Comparison of ENCODE assay signal across 20 cellular contexts in the genomic region with DNA sequence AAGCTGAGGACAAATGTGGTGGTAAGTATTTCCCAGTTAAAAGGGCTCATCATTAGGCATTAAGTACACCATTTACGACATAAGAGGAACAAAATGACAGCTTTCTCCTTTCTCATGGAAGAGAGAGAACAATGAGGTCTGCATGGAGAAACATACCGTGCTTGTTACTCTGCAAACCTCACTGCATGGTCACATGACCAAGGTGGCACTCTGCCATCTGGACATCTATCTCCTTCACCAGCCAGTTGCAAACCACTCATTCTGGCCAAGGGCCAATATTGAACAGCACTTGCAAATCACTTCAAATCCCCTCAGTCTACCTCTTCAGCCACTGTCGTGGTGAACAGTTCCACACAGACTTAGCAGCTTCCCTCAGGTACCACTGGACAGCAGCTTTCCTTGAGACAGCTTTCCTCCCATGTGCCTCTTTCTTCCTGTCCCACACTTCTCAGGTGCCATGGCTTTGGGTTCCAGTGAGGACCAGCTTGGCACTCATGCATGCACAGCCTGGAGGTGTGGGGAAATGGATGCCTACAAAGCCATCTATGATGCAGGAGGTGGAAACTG. TPM values are rescaled to one million over a fixed set of nuclear protein-coding genes. Genes with fewer than 3 reads are reported as not detected.
A peak's percentile ranks its signal among the peaks of the same experiment; 100 is the strongest.
DNase-seq lines count a peak whose midpoint lies in the region; ATAC-seq and TF ChIP-seq lines count a peak whose summit lies in the region.
"Had no signal": no experiment of that assay in that cellular context is flagged by ENCODE, and none has a peak within 500 bp of the region (broad histone marks: within the 10 kb centered on the region; RNA-seq: fewer than 3 reads in every experiment).

No MANE protein-coding gene starts in this region.

- no peaks in the 10 kb centered on the region for H3K9me3 ChIP-seq in neural progenitor cell (ENCODE audit: low read depth)
- H3K9me3 ChIP-seq: BLaER1, gastrocnemius medialis had no signal

- H3K79me2 ChIP-seq in neural progenitor cell (ENCODE audit: low read depth) = no peaks in the 10 kb centered on the region

- peaks cover 2% of the 10 kb centered on the region for H3K27me3 Mint-ChIP-seq in activated CD8-positive, alpha-beta memory T cell treated with anti-CD3 and anti-CD28 coated beads, Interleukin-2, amount 10 ng/mL, durations not matched to agents 7 days and 5 days
- H3K27me3 Mint-ChIP-seq in neural progenitor cell (ENCODE audit: insufficient read depth, low read depth) = peaks cover 4% of the 10 kb centered on the region

- H3K9ac ChIP-seq in neural progenitor cell = no peak overlapping the region
- H3K9ac ChIP-seq: BLaER1 had no signal

- no peak overlapping the region for H3K4me3 ChIP-seq in fibroblast of the aortic adventitia (ENCODE audit: low read depth, low read length)
- no peak overlapping the region for H3K4me3 ChIP-seq in neural progenitor cell
- H3K4me3 ChIP-seq: BLaER1, gastrocnemius medialis, smooth muscle cell had no signal

- CTCF ChIA-PET in activated CD8-positive, alpha-beta memory T cell treated with anti-CD3 and anti-CD28 coated beads, Interleukin-2, amount 10 ng/mL, durations not matched to agents 7 days and 5 days (lab: Charles Lee) = interaction anchor here (0.7 kb wide), 1 partner anchor 726 kb away, joined by 3 read pairs; no protein-coding TSS in a partner anchor

- no peaks in the 10 kb centered on the region for H3F3A ChIP-seq in neural progenitor cell (ENCODE audit: low read depth)

- no peak overlapping the region for H3K4me3 Mint-ChIP-seq in activated CD8-positive, alpha-beta memory T cell treated with anti-CD3 and anti-CD28 coated beads, Interleukin-2, amount 10 ng/mL, durations not matched to agents 7 days and 5 days
- H3K4me3 Mint-ChIP-seq in neural progenitor cell = no peak overlapping the region

- H3K27ac Mint-ChIP-seq in activated CD8-positive, alpha-beta memory T cell treated with anti-CD3 and anti-CD28 coated beads, Interleukin-2, amount 10 ng/mL, durations not matched to agents 7 days and 5 days = no peak overlapping the region
- no peak overlapping the region for H3K27ac Mint-ChIP-seq in neural progenitor cell

- no peaks in the 10 kb centered on the region for H3K27me3 ChIP-seq in neural progenitor cell
- H3K27me3 ChIP-seq: BLaER1, gastrocnemius medialis had no signal

- H4K20me1 ChIP-seq in neural progenitor cell (ENCODE audit: low read depth) = no peaks in the 10 kb centered on the region
- H4K20me1 ChIP-seq: BLaER1 had no signal

- DNase-seq in DMS 273 (lab: John Stamatoyannopoulos, UW; ENCODE audit: unreplicated experiment) (peak; percentile 46), DMS 273 treated with DMSO at 0.1 percent for 48 hours (lab: John Stamatoyannopoulos, UW) (no peak), NCI-H1105 (lab: John Stamatoyannopoulos, UW) (peak; percentile 84), NCI-H774 (lab: John Stamatoyannopoulos, UW) (peak; percentile 31), fibroblast of the aortic adventitia (ENCODE audit: low read depth) (peak; percentile 53), neural progenitor cell (ENCODE audit: low spot score) (no peak)
- no peak for DNase-seq in activated CD8-positive, alpha-beta memory T cell treated with anti-CD3 and anti-CD28 coated beads, Interleukin-2, amount 10 ng/mL, durations not matched to agents 7 days and 5 days
- DNase-seq: activated CD4-positive, alpha-beta T cell treated with anti-CD3 and anti-CD28 coated beads for 1 hour; aorta; gastrocnemius medialis; left ventricle myocardium superior; Right ventricle myocardium superior; trophoblast cell had no signal

- H3K27ac ChIP-seq in neural progenitor cell = no peak overlapping the region
- H3K27ac ChIP-seq: 22Rv1, BLaER1, gastrocnemius medialis had no signal

- H3K36me3 Mint-ChIP-seq in activated CD8-positive, alpha-beta memory T cell treated with anti-CD3 and anti-CD28 coated beads, Interleukin-2, amount 10 ng/mL, durations not matched to agents 7 days and 5 days = no peaks in the 10 kb centered on the region
- no peaks in the 10 kb centered on the region for H3K36me3 Mint-ChIP-seq in neural progenitor cell

- no peak for ATAC-seq in activated CD8-positive, alpha-beta memory T cell treated with anti-CD3 and anti-CD28 coated beads, Interleukin-2, amount 10 ng/mL, durations not matched to agents 7 days and 5 days
- ATAC-seq in GM18909 (IDR thresholded peaks at IDR 0.05; ENCODE audit: poor library complexity, unreplicated experiment) = no peak
- ATAC-seq: gastrocnemius medialis, left ventricle myocardium superior had no signal

- no peaks in the 10 kb centered on the region for H3K9me3 Mint-ChIP-seq in activated CD8-positive, alpha-beta memory T cell treated with anti-CD3 and anti-CD28 coated beads, Interleukin-2, amount 10 ng/mL, durations not matched to agents 7 days and 5 days (ENCODE audit: low read depth)
- H3K9me3 Mint-ChIP-seq in neural progenitor cell = no peaks in the 10 kb centered on the region

- no peaks in the 10 kb centered on the region for H3K36me3 ChIP-seq in neural progenitor cell
- H3K36me3 ChIP-seq: BLaER1, gastrocnemius medialis had no signal

- no peak overlapping the region for H3K4me2 ChIP-seq in neural progenitor cell
- H3K4me2 ChIP-seq: BLaER1, smooth muscle cell had no signal

- TF ChIP-seq CTCF in fibroblast of the aortic adventitia (IDR thresholded peaks at IDR 0.05; ENCODE audit: insufficient read depth, low read length) = no peak
- no peak for TF ChIP-seq CTCF in neural progenitor cell (IDR thresholded peaks at IDR 0.05)

- H3K4me1 ChIP-seq in neural progenitor cell = no peaks in the 10 kb centered on the region
- H3K4me1 ChIP-seq: BLaER1 had no signal

- H2AFZ ChIP-seq in neural progenitor cell (replicated peaks) = no peak overlapping the region

- peaks cover 6% of the 10 kb centered on the region for H3K4me1 Mint-ChIP-seq in activated CD8-positive, alpha-beta memory T cell treated with anti-CD3 and anti-CD28 coated beads, Interleukin-2, amount 10 ng/mL, durations not matched to agents 7 days and 5 days
- H3K4me1 Mint-ChIP-seq in neural progenitor cell = no peaks in the 10 kb centered on the region

RNA-seq across cellular contexts. Expression of a gene that starts 29.5 kb away (rescaled TPM):
- 138 and 203 TPM in 2 replicates for total RNA-seq in fibroblast of the aortic adventitia (ENCODE audit: low replicate concordance)
- 100 to 1,000 TPM; 106 to 115 TPM for total RNA-seq in activated CD8-positive, alpha-beta memory T cell treated with anti-CD3 and anti-CD28 coated beads, Interleukin-2, amount 10 ng/mL, durations not matched to agents 7 days and 5 days
- 0.12 and 0.49 TPM in 2 replicates for total RNA-seq in neural progenitor cell (ENCODE audit: low replicate concordance)
- total RNA-seq: osteocyte had no signal

RNA-seq across cellular contexts. Expression of a gene that starts 48.5 kb away (rescaled TPM):
- total RNA-seq in fibroblast of the aortic adventitia (ENCODE audit: low replicate concordance) (not detected in 2 replicates), neural progenitor cell (ENCODE audit: low replicate concordance) (not detected in 2 replicates)
- total RNA-seq in activated CD8-positive, alpha-beta memory T cell treated with anti-CD3 and anti-CD28 coated beads, Interleukin-2, amount 10 ng/mL, durations not matched to agents 7 days and 5 days = not detected
- total RNA-seq: chondrocyte, Daoy, gastrocnemius medialis, left ventricle myocardium superior, osteocyte, Right ventricle myocardium superior, smooth muscle cell had no signal

Comparison
In these comparisons a context has a peak if more than half of its experiments do, and no peak if none do; other contexts are left out.
1. DNase-seq: peak in DMS 273 (single experiment), NCI-H1105 (single experiment), NCI-H774 (single experiment) and fibroblast of the aortic adventitia (single experiment); none in DMS 273 treated with DMSO at 0.1 percent for 48 hours (single experiment), activated CD8-positive, alpha-beta memory T cell treated with anti-CD3 and anti-CD28 coated beads, Interleukin-2, amount 10 ng/mL, durations not matched to agents 7 days and 5 days (single experiment) and neural progenitor cell (single experiment).
2. RNA of a gene that starts 29.5 kb away (total RNA-seq): 138 to 203 TPM in fibroblast of the aortic adventitia and 106 to 115 TPM in activated CD8-positive, alpha-beta memory T cell treated with anti-CD3 and anti-CD28 coated beads, Interleukin-2, amount 10 ng/mL, durations not matched to agents 7 days and 5 days; 0.12 to 0.49 TPM in neural progenitor cell; every median in the first group is over 10 times any median in the second.